In the genomic region with DNA sequence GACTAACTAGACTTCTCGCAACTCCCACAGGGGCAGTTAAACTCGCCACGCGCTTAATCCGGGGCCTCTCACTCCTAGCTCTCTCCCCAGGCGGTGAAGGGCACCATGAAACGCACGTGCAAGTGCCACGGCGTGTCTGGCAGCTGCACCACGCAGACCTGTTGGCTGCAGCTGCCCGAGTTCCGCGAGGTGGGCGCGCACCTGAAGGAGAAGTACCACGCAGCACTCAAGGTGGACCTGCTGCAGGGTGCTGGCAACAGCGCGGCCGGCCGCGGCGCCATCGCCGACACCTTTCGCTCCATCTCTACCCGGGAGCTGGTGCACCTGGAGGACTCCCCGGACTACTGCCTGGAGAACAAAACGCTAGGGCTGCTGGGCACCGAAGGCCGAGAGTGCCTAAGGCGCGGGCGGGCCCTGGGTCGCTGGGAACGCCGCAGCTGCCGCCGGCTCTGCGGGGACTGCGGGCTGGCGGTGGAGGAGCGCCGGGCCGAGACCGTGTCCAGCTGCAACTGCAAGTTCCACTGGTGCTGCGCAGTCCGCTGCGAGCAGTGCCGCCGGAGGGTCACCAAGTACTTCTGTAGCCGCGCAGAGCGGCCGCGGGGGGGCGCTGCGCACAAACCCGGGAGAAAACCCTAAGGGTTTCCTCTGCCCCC, we compare ENCODE assay signal across 8 cellular contexts. TPM values are rescaled to one million over a fixed set of nuclear protein-coding genes. Genes with fewer than 3 reads are reported as not detected.
DNase-seq lines count a peak whose midpoint lies in the region; ATAC-seq and TF ChIP-seq lines count a peak whose summit lies in the region.

No MANE protein-coding gene starts in this region.

- H3K27ac ChIP-seq in Peyer's patch = peak overlapping the region in 1 of 4 donors; percentile 44
- no peak overlapping the region for H3K27ac ChIP-seq in naive thymus-derived CD4-positive, alpha-beta T cell (ENCODE audit: low read depth, low read length)

- H3K4me1 Mint-ChIP-seq in activated T-helper 2 cell treated with anti-CD3 and anti-CD28 coated beads, Interferon-gamma antibody, Interleukin-2, Interleukin-4, amounts not matched to agents 10 μg/mL and 5 μg/mL and 100 μg/mL, durations not matched to agents 14 hours and 24 hours and 36 hours (ENCODE audit: low read depth) = peaks cover 28% of the 10 kb centered on the region
- peaks cover 10 to 38% (median 12%) of the 10 kb centered on the region in 7 donors for H3K4me1 Mint-ChIP-seq in naive thymus-derived CD4-positive, alpha-beta T cell
- peaks cover 24% of the 10 kb centered on the region for H3K4me1 Mint-ChIP-seq in stimulated activated effector memory CD8-positive, alpha-beta T cell treated with anti-CD3 and anti-CD28 coated beads, Interleukin-12 subunit alpha, Interleukin-12 subunit beta, amount 100 ng/mL, for 72 hours

- H3K4me3 ChIP-seq in Peyer's patch = peak overlapping the region; percentile 30 to 64 (median 54)
- peak overlapping the region; percentile 46 for H3K4me3 ChIP-seq in fibroblast of pulmonary artery (replicated peaks; ENCODE audit: low read depth, low read length)
- H3K4me3 ChIP-seq in naive thymus-derived CD4-positive, alpha-beta T cell (ENCODE audit: low read length) = peak overlapping the region; percentile 70

- peak; percentile 73 for ATAC-seq in naive thymus-derived CD4-positive, alpha-beta T cell
- ATAC-seq in stimulated activated effector memory CD8-positive, alpha-beta T cell treated with anti-CD3 and anti-CD28 coated beads, Interleukin-12 subunit alpha, Interleukin-12 subunit beta, amount 100 ng/mL, for 72 hours = peak; percentile 80
- ATAC-seq in GM19397 (IDR thresholded peaks at IDR 0.05; ENCODE audit: unreplicated experiment) = no peak

- TF ChIP-seq CTCF in GM13976 (IDR thresholded peaks at IDR 0.05; ENCODE audit: borderline replicate concordance, control extremely low read depth, extremely low read depth, insufficient read depth, missing control alignments) (peak; percentile 71), Peyer's patch (IDR thresholded peaks at IDR 0.05) (peak; percentile 27 to 77 (median 58)), fibroblast of pulmonary artery (IDR thresholded peaks at IDR 0.05; ENCODE audit: low read length, missing control alignments) (peak; percentile 80)

- H3K36me3 ChIP-seq in Peyer's patch = peaks cover 0 to 4% (median 0%) of the 10 kb centered on the region in 3 donors
- peaks cover 0 to 3% (median 0%) of the 10 kb centered on the region in 3 experiments for H3K36me3 ChIP-seq in naive thymus-derived CD4-positive, alpha-beta T cell (ENCODE audit: control insufficient read depth in 2 of 3, insufficient read depth in 3 of 3, low read length in 3 of 3)

- CTCF ChIA-PET in naive thymus-derived CD4-positive, alpha-beta T cell (lab: Charles Lee) = interaction anchor here (0.9 to 4.1 kb wide), 12 partner anchors 8 to 150 kb away, joined by 3 to 51 read pairs (median 4); a partner anchor contains a TSS

- H3K9me3 Mint-ChIP-seq in activated T-helper 2 cell treated with anti-CD3 and anti-CD28 coated beads, Interferon-gamma antibody, Interleukin-2, Interleukin-4, amounts not matched to agents 10 μg/mL and 5 μg/mL and 100 μg/mL, durations not matched to agents 14 hours and 24 hours and 36 hours = no peaks in the 10 kb centered on the region
- peaks cover 0 to 2% (median 0%) of the 10 kb centered on the region in 11 donors for H3K9me3 Mint-ChIP-seq in naive thymus-derived CD4-positive, alpha-beta T cell
- H3K9me3 Mint-ChIP-seq in stimulated activated effector memory CD8-positive, alpha-beta T cell treated with anti-CD3 and anti-CD28 coated beads, Interleukin-12 subunit alpha, Interleukin-12 subunit beta, amount 100 ng/mL, for 72 hours = no peaks in the 10 kb centered on the region

- peak overlapping the region; percentile 4 for H3K27ac Mint-ChIP-seq in activated T-helper 2 cell treated with anti-CD3 and anti-CD28 coated beads, Interferon-gamma antibody, Interleukin-2, Interleukin-4, amounts not matched to agents 10 μg/mL and 5 μg/mL and 100 μg/mL, durations not matched to agents 14 hours and 24 hours and 36 hours
- H3K27ac Mint-ChIP-seq in naive thymus-derived CD4-positive, alpha-beta T cell = peak overlapping the region in 4 of 9 donors; percentile 11 to 71 (median 40)
- no peak overlapping the region for H3K27ac Mint-ChIP-seq in stimulated activated effector memory CD8-positive, alpha-beta T cell treated with anti-CD3 and anti-CD28 coated beads, Interleukin-12 subunit alpha, Interleukin-12 subunit beta, amount 100 ng/mL, for 72 hours

- H3K27me3 Mint-ChIP-seq in activated T-helper 2 cell treated with anti-CD3 and anti-CD28 coated beads, Interferon-gamma antibody, Interleukin-2, Interleukin-4, amounts not matched to agents 10 μg/mL and 5 μg/mL and 100 μg/mL, durations not matched to agents 14 hours and 24 hours and 36 hours (ENCODE audit: low read depth) = peaks cover 9% of the 10 kb centered on the region
- peaks cover 4 to 31% (median 26%) of the 10 kb centered on the region in 5 donors for H3K27me3 Mint-ChIP-seq in naive thymus-derived CD4-positive, alpha-beta T cell

- in situ Hi-C loops in GM13976 (cut with MboI; ENCODE audit: low sequenced_read_pairs, unreplicated experiment) = no loop called here

- DNase-seq in GM13976 (ENCODE audit: low spot score) (peak; percentile 84), HuH-7 (ENCODE audit: low spot score) (peak; percentile 80), Peyer's patch (peak; percentile 51 to 80 (median 78)), fibroblast of pulmonary artery (ENCODE audit: low read depth) (peak; percentile 76)
- peak; percentile 68 for DNase-seq in activated T-helper 2 cell treated with anti-CD3 and anti-CD28 coated beads, Interferon-gamma antibody, Interleukin-2, Interleukin-4, amounts not matched to agents 10 μg/mL and 5 μg/mL and 100 μg/mL, durations not matched to agents 14 hours and 24 hours and 36 hours (ENCODE audit: low spot score)
- peak; percentile 46 to 77 (median 63) for DNase-seq in naive thymus-derived CD4-positive, alpha-beta T cell
- peak; percentile 64 to 81 for DNase-seq in stimulated activated effector memory CD8-positive, alpha-beta T cell treated with anti-CD3 and anti-CD28 coated beads, Interleukin-12 subunit alpha, Interleukin-12 subunit beta, amount 100 ng/mL, for 72 hours (ENCODE audit: low spot score in 2 of 2)

- H3K27me3 ChIP-seq in Peyer's patch = no peaks in the 10 kb centered on the region
- H3K27me3 ChIP-seq in naive thymus-derived CD4-positive, alpha-beta T cell (ENCODE audit: control insufficient read depth in 2 of 2, insufficient read depth in 2 of 2, low read length in 2 of 2) = no peaks in the 10 kb centered on the region

- intact Hi-C loops in activated T-helper 2 cell treated with anti-CD3 and anti-CD28 coated beads, Interferon-gamma antibody, Interleukin-2, Interleukin-4, amounts not matched to agents 10 μg/mL and 5 μg/mL and 100 μg/mL, durations not matched to agents 14 hours and 24 hours and 36 hours (cut with micrococcal nuclease) = loop anchor here (1.0 to 2.0 kb wide), 3 partner anchors 16 to 36 kb away; no protein-coding TSS in a partner anchor
- intact Hi-C loops in naive thymus-derived CD4-positive, alpha-beta T cell (cut with micrococcal nuclease) = loop anchor here (1.0 kb wide), 4 partner anchors 26 to 196 kb away; a partner anchor contains a TSS

- peaks cover 41% of the 10 kb centered on the region for H3K36me3 Mint-ChIP-seq in activated T-helper 2 cell treated with anti-CD3 and anti-CD28 coated beads, Interferon-gamma antibody, Interleukin-2, Interleukin-4, amounts not matched to agents 10 μg/mL and 5 μg/mL and 100 μg/mL, durations not matched to agents 14 hours and 24 hours and 36 hours (ENCODE audit: low read depth)
- peaks cover 0 to 24% (median 10%) of the 10 kb centered on the region in 5 donors for H3K36me3 Mint-ChIP-seq in naive thymus-derived CD4-positive, alpha-beta T cell
- peaks cover 21% of the 10 kb centered on the region for H3K36me3 Mint-ChIP-seq in stimulated activated effector memory CD8-positive, alpha-beta T cell treated with anti-CD3 and anti-CD28 coated beads, Interleukin-12 subunit alpha, Interleukin-12 subunit beta, amount 100 ng/mL, for 72 hours

- H3K4me3 Mint-ChIP-seq in activated T-helper 2 cell treated with anti-CD3 and anti-CD28 coated beads, Interferon-gamma antibody, Interleukin-2, Interleukin-4, amounts not matched to agents 10 μg/mL and 5 μg/mL and 100 μg/mL, durations not matched to agents 14 hours and 24 hours and 36 hours (ENCODE audit: low read depth) = peak overlapping the region; percentile 78
- H3K4me3 Mint-ChIP-seq in naive thymus-derived CD4-positive, alpha-beta T cell = peak overlapping the region; percentile 63 to 92 (median 86)
- peak overlapping the region; percentile 80 for H3K4me3 Mint-ChIP-seq in stimulated activated effector memory CD8-positive, alpha-beta T cell treated with anti-CD3 and anti-CD28 coated beads, Interleukin-12 subunit alpha, Interleukin-12 subunit beta, amount 100 ng/mL, for 72 hours

- no peaks in the 10 kb centered on the region for H3K9me3 ChIP-seq in Peyer's patch
- no peaks in the 10 kb centered on the region for H3K9me3 ChIP-seq in naive thymus-derived CD4-positive, alpha-beta T cell (ENCODE audit: control insufficient read depth in 2 of 3, low read length in 3 of 3)

- peaks cover 0 to 14% (median 6%) of the 10 kb centered on the region in 4 donors for H3K4me1 ChIP-seq in Peyer's patch
- H3K4me1 ChIP-seq in naive thymus-derived CD4-positive, alpha-beta T cell (ENCODE audit: control insufficient read depth in 2 of 2, insufficient read depth in 2 of 2, low read length in 2 of 2) = peaks cover 0 to 4% of the 10 kb centered on the region in 2 donors

- POLR2A ChIA-PET in naive thymus-derived CD4-positive, alpha-beta T cell (lab: Charles Lee) = interaction anchor here (0.5 to 1.6 kb wide), 3 partner anchors 29 to 178 kb away, joined by 3 to 4 read pairs (median 3); no protein-coding TSS in a partner anchor

- TF ChIP-seq POLR2A in Peyer's patch (IDR thresholded peaks at IDR 0.05) = no peak

RNA-seq across cellular contexts. Expression of a gene that starts 19.5 kb away (rescaled TPM):
- total RNA-seq in Peyer's patch = not detected
- total RNA-seq in activated T-helper 2 cell treated with anti-CD3 and anti-CD28 coated beads, Interferon-gamma antibody, Interleukin-2, Interleukin-4, amounts not matched to agents 10 μg/mL and 5 μg/mL and 100 μg/mL, durations not matched to agents 14 hours and 24 hours and 36 hours = 0.14 and 0.21 TPM in 2 replicates
- under 1 TPM in 2 of 5 experiments, not detected in 3; 0.27 to 0.44 TPM for total RNA-seq in naive thymus-derived CD4-positive, alpha-beta T cell
- under 1 TPM; 0.09 to 0.11 TPM for polyA plus RNA-seq in naive thymus-derived CD4-positive, alpha-beta T cell

RNA-seq across cellular contexts. Expression of a gene that starts 37.4 kb away (rescaled TPM):
- total RNA-seq in Peyer's patch = 10 to 100 TPM in 3 of 4 donors, 1 to 10 TPM in 1; 8.8 to 24.9 (median 23.5) TPM
- 57.4 and 60.6 TPM in 2 replicates for total RNA-seq in activated T-helper 2 cell treated with anti-CD3 and anti-CD28 coated beads, Interferon-gamma antibody, Interleukin-2, Interleukin-4, amounts not matched to agents 10 μg/mL and 5 μg/mL and 100 μg/mL, durations not matched to agents 14 hours and 24 hours and 36 hours
- total RNA-seq in naive thymus-derived CD4-positive, alpha-beta T cell = 100 to 1,000 TPM in 1 of 5 experiments, 10 to 100 TPM in 4; 61.7 to 295 (median 65.1) TPM
- polyA plus RNA-seq in naive thymus-derived CD4-positive, alpha-beta T cell = 1 to 10 TPM; 1.1 to 1.8 TPM

RNA-seq across cellular contexts. Expression of a gene that starts 47.4 kb away (rescaled TPM):
- 100 to 1,000 TPM; 122 to 229 (median 167) TPM for total RNA-seq in Peyer's patch
- 278 and 283 TPM in 2 replicates for total RNA-seq in activated T-helper 2 cell treated with anti-CD3 and anti-CD28 coated beads, Interferon-gamma antibody, Interleukin-2, Interleukin-4, amounts not matched to agents 10 μg/mL and 5 μg/mL and 100 μg/mL, durations not matched to agents 14 hours and 24 hours and 36 hours
- 100 to 1,000 TPM; 137 to 304 (median 142) TPM for total RNA-seq in naive thymus-derived CD4-positive, alpha-beta T cell
- 100 to 1,000 TPM; 390 to 554 TPM for polyA plus RNA-seq in naive thymus-derived CD4-positive, alpha-beta T cell

RNA-seq across cellular contexts. Expression of a gene that starts 53.4 kb away (rescaled TPM):
- total RNA-seq in Peyer's patch = 10 to 100 TPM; 17.7 to 25.7 (median 21.8) TPM
- 46.7 and 47.9 TPM in 2 replicates for total RNA-seq in activated T-helper 2 cell treated with anti-CD3 and anti-CD28 coated beads, Interferon-gamma antibody, Interleukin-2, Interleukin-4, amounts not matched to agents 10 μg/mL and 5 μg/mL and 100 μg/mL, durations not matched to agents 14 hours and 24 hours and 36 hours
- 10 to 100 TPM; 43.3 to 74.9 (median 54.8) TPM for total RNA-seq in naive thymus-derived CD4-positive, alpha-beta T cell
- 10 to 100 TPM; 24.0 to 28.8 TPM for polyA plus RNA-seq in naive thymus-derived CD4-positive, alpha-beta T cell
